19 cellular contexts compared by ENCODE assay signal in the genomic region with DNA sequence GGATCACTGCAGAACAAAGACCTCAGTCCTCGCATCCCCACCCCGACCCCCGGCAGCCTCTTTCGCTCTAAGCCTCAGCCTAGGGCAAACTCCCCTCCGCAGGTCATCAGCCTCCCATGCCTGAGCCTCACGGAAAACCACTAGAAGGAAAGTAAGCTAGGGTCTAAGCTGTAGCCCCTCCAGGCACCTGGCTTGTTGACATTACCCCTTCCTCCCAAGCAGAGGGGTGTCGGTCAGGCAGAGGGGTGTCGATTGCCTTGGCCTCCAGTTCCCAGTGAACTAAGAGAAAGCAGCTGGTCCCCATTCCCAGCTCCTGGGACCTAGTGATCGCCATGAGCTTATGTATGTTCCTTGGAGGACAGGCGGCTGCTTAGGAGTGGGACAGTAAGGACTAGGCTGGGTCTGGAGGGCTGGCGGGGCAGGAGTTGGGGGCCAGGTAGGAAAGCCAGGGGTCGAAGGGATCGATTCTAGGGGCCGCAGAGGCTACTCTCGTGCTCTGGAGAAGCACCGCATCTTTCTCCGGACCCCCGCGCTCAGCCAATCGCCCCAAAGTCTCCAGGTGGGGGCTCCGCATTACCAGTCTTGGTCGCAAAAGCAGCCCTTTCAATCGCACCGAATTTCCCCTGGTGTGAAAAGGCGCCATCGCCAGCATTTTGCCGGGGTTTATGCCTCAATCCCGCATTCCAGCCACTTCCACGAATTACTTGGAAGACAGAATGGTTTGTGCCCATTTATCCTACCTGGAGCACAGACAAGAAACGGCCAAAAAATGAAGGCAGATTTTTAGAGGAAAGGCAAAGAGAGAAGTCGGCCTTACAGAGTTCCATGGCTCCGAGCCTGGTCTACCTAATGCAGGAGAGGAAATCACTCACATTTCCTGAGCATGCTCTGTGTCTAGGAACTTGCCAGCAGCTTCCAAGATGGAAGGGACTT. TPM values are rescaled to one million over a fixed set of nuclear protein-coding genes. Genes with fewer than 3 reads are reported as not detected.
"Had no signal": no experiment of that assay in that cellular context is flagged by ENCODE, and none has a peak within 500 bp of the region (broad histone marks: within the 10 kb centered on the region; RNA-seq: fewer than 3 reads in every experiment).

No MANE protein-coding gene starts in this region.

- H3K9me3 Mint-ChIP-seq: activated CD4-positive, alpha-beta memory T cell treated with anti-CD3 and anti-CD28 coated beads for 36 hours; dendritic cell treated with granulocyte-macrophage colony-stimulating factor and Interleukin-4, amounts not matched to agents 40 ng/mL and 50 ng/mL, for 4 days; nephron progenitor cell; T-helper 2 cell treated with Interferon-gamma antibody and Interleukin-4, amounts not matched to agents 5 μg/mL and 100 μg/mL, for 36 hours had no signal

- H3K36me3 ChIP-seq: left lung, ovary, thyroid gland, uterus had no signal

- H3K27ac ChIP-seq: left lung, ovary, skin epidermis, thyroid gland, uterus had no signal

- DNase-seq: activated CD4-positive, alpha-beta memory T cell treated with anti-CD3 and anti-CD28 coated beads for 36 hours; activated CD4-positive, CD25-positive, alpha-beta regulatory T cell treated with anti-CD3 and anti-CD28 coated beads, Interleukin-2, amount 50 U/mL, for 72 hours; activated naive CD8-positive, alpha-beta T cell treated with anti-CD3 and anti-CD28 coated beads, Interleukin-2, amount 10 ng/mL, durations not matched to agents 7 days and 5 days; activated T-cell treated with anti-CD3 and anti-CD28 coated beads, Interleukin-2, amount 50 U/mL, for 48 hours; anterior cingulate cortex; cerebellar nuclear complex; glutamatergic neuron; islet precursor cell; left lung; nephron progenitor cell; ovary; thyroid gland; uterus had no signal

- H3K36me3 Mint-ChIP-seq: activated CD4-positive, alpha-beta memory T cell treated with anti-CD3 and anti-CD28 coated beads for 36 hours; activated naive CD8-positive, alpha-beta T cell treated with anti-CD3 and anti-CD28 coated beads, Interleukin-2, amount 10 ng/mL, durations not matched to agents 7 days and 5 days had no signal

- H3K9me3 ChIP-seq: left lung, ovary, thyroid gland, uterus had no signal

- H3K4me3 ChIP-seq: left lung, ovary, skin epidermis, thyroid gland, uterus had no signal

- H3K27ac Mint-ChIP-seq: activated CD4-positive, alpha-beta memory T cell treated with anti-CD3 and anti-CD28 coated beads for 36 hours; activated naive CD8-positive, alpha-beta T cell treated with anti-CD3 and anti-CD28 coated beads, Interleukin-2, amount 10 ng/mL, durations not matched to agents 7 days and 5 days; dendritic cell treated with granulocyte-macrophage colony-stimulating factor and Interleukin-4, amounts not matched to agents 40 ng/mL and 50 ng/mL, for 4 days; nephron progenitor cell; T-helper 2 cell treated with Interferon-gamma antibody and Interleukin-4, amounts not matched to agents 5 μg/mL and 100 μg/mL, for 36 hours had no signal

- ATAC-seq: esophagus mucosa, left lung had no signal

- H3K4me3 Mint-ChIP-seq: activated CD4-positive, alpha-beta memory T cell treated with anti-CD3 and anti-CD28 coated beads for 36 hours; activated naive CD8-positive, alpha-beta T cell treated with anti-CD3 and anti-CD28 coated beads, Interleukin-2, amount 10 ng/mL, durations not matched to agents 7 days and 5 days; dendritic cell treated with granulocyte-macrophage colony-stimulating factor and Interleukin-4, amounts not matched to agents 40 ng/mL and 50 ng/mL, for 4 days; nephron progenitor cell; T-helper 2 cell treated with Interferon-gamma antibody and Interleukin-4, amounts not matched to agents 5 μg/mL and 100 μg/mL, for 36 hours had no signal

- H3K27me3 ChIP-seq: ovary had no signal

RNA-seq across cellular contexts. Expression of gene HOXB13, which starts 21.3 kb away (rescaled TPM):
- total RNA-seq: activated CD4-positive, alpha-beta memory T cell treated with anti-CD3 and anti-CD28 coated beads for 36 hours; activated naive CD8-positive, alpha-beta T cell treated with anti-CD3 and anti-CD28 coated beads, Interleukin-2, amount 10 ng/mL, durations not matched to agents 7 days and 5 days; esophagus mucosa; left lung; uterus had no signal
- polyA plus RNA-seq: ovary had no signal

RNA-seq across cellular contexts. Expression of gene PRAC2, which starts 26.9 kb away (rescaled TPM):
- total RNA-seq: activated CD4-positive, alpha-beta memory T cell treated with anti-CD3 and anti-CD28 coated beads for 36 hours; activated naive CD8-positive, alpha-beta T cell treated with anti-CD3 and anti-CD28 coated beads, Interleukin-2, amount 10 ng/mL, durations not matched to agents 7 days and 5 days; esophagus mucosa; fibroblast of villous mesenchyme; left lung; ovary; renal cortical epithelial cell; thyroid gland; uterus had no signal
- polyA plus RNA-seq: ovary had no signal

RNA-seq across cellular contexts. Expression of gene PRAC1, which starts 27.6 kb away (rescaled TPM):
- total RNA-seq: activated CD4-positive, alpha-beta memory T cell treated with anti-CD3 and anti-CD28 coated beads for 36 hours; activated naive CD8-positive, alpha-beta T cell treated with anti-CD3 and anti-CD28 coated beads, Interleukin-2, amount 10 ng/mL, durations not matched to agents 7 days and 5 days; esophagus mucosa; fibroblast of villous mesenchyme; left lung; ovary; renal cortical epithelial cell; thyroid gland; uterus had no signal
- polyA plus RNA-seq: ovary had no signal
